16 cellular contexts compared by ENCODE assay signal in the genomic region with DNA sequence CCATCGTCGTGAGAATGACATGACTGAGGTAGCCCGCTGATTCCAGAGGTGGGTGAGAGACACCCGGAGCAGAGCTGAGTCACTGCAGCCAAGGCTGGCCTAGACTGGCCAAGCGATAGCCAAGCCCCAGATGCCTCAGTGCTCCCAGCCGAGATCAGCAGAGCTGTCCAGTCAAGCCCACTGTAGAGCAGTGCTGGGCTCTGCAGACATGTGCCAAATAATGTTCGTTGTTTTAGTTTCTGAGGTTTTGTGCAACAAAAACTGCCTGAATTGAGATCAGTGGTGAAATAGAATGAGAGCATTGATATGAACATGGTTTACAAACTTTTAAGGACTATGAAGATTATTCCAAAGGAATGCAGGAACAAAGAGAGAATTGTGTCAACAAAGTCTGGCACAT.
"Had no signal": no experiment of that assay in that cellular context is flagged by ENCODE, and none has a peak within 500 bp of the region (broad histone marks: within the 10 kb centered on the region; RNA-seq: fewer than 3 reads in every experiment).

No MANE protein-coding gene starts in this region.

- H3K4me3 ChIP-seq: mucosa of descending colon, suprapubic skin had no signal

- H3K27ac ChIP-seq: suprapubic skin had no signal

- ATAC-seq: esophagus mucosa, left ventricle myocardium superior, mucosa of descending colon had no signal

- H3K27ac Mint-ChIP-seq: activated naive CD8-positive, alpha-beta T cell treated with anti-CD3 and anti-CD28 coated beads, Interleukin-2, amount 10 ng/mL, durations not matched to agents 7 days and 5 days; immature natural killer cell; memory B cell; stimulated activated naive CD8-positive, alpha-beta T cell treated with anti-CD3 and anti-CD28 coated beads, Interleukin-15, amount 100 ng/mL, for 72 hours had no signal

- H3K4me1 ChIP-seq: suprapubic skin had no signal

- H3K36me3 Mint-ChIP-seq: activated naive CD8-positive, alpha-beta T cell treated with anti-CD3 and anti-CD28 coated beads, Interleukin-2, amount 10 ng/mL, durations not matched to agents 7 days and 5 days; memory B cell; naive B cell had no signal

- H3K27me3 ChIP-seq: suprapubic skin had no signal

- DNase-seq: activated CD4-positive, alpha-beta T cell treated with anti-CD3 and anti-CD28 coated beads, Interleukin-2, amount 50 U/mL, for 4 hours; activated CD4-positive, CD25-positive, alpha-beta regulatory T cell treated with anti-CD3 and anti-CD28 coated beads, Interleukin-2, amount 50 U/mL, for 72 hours; activated naive CD8-positive, alpha-beta T cell treated with anti-CD3 and anti-CD28 coated beads, Interleukin-2, amount 10 ng/mL, durations not matched to agents 7 days and 5 days; amygdala; immature natural killer cell; kidney glomerular epithelial cell; left ventricle myocardium superior; mucosa of descending colon; naive B cell; retina; stimulated activated naive CD8-positive, alpha-beta T cell treated with anti-CD3 and anti-CD28 coated beads, Interleukin-15, amount 100 ng/mL, for 72 hours; trophoblast cell had no signal

- H3K4me3 Mint-ChIP-seq: activated naive CD8-positive, alpha-beta T cell treated with anti-CD3 and anti-CD28 coated beads, Interleukin-2, amount 10 ng/mL, durations not matched to agents 7 days and 5 days; immature natural killer cell; memory B cell; naive B cell; neural crest cell; stimulated activated naive CD8-positive, alpha-beta T cell treated with anti-CD3 and anti-CD28 coated beads, Interleukin-15, amount 100 ng/mL, for 72 hours had no signal

- H3K9me3 ChIP-seq: mucosa of descending colon, suprapubic skin had no signal

- H3K4me1 Mint-ChIP-seq: immature natural killer cell; stimulated activated naive CD8-positive, alpha-beta T cell treated with anti-CD3 and anti-CD28 coated beads, Interleukin-15, amount 100 ng/mL, for 72 hours had no signal
